Comparison of ENCODE assay signal across 7 cellular contexts in genomic region chr12:96219700-96220206, GRCh38. TPM values are rescaled to one million over a fixed set of nuclear protein-coding genes. Genes with fewer than 3 reads are reported as not detected.
DNase-seq lines count a peak whose midpoint lies in the region; ATAC-seq and TF ChIP-seq lines count a peak whose summit lies in the region.

No MANE protein-coding gene starts in this region.

- no peak for TF ChIP-seq CTCF in coronary artery (IDR thresholded peaks at IDR 0.05)
- TF ChIP-seq CTCF in omental fat pad (IDR thresholded peaks at IDR 0.05): no peak

- no peaks in the 10 kb centered on the region for H3K27me3 Mint-ChIP-seq in activated CD4-positive, alpha-beta T cell treated with anti-CD3 and anti-CD28 coated beads, Interleukin-2, amount 10 ng/mL, durations not matched to agents 24 days and 14 days

- peak; percentile 99 for DNase-seq in ELR (ENCODE audit: low read depth)
- peak; percentile 58 for DNase-seq in NCI-H2171 (lab: John Stamatoyannopoulos, UW)
- DNase-seq in coronary artery (ENCODE audit: low spot score): peak; percentile 62
- no peak for DNase-seq in omental fat pad (ENCODE audit: low spot score)
- DNase-seq in anterior cingulate cortex (lab: John Stamatoyannopoulos, UW): no peak
- DNase-seq in activated CD4-positive, alpha-beta T cell treated with anti-CD3 and anti-CD28 coated beads, Interleukin-2, amount 10 ng/mL, durations not matched to agents 24 days and 14 days: no peak

- intact Hi-C loops in activated CD4-positive, alpha-beta T cell treated with anti-CD3 and anti-CD28 coated beads, Interleukin-2, amount 10 ng/mL, durations not matched to agents 24 days and 14 days (cut with micrococcal nuclease): loop anchor here (10.0 kb wide), 1 partner anchor 275 kb away; the partner anchor contains the start of genes AMDHD1 and CCDC38

- peaks cover 27% of the 10 kb centered on the region for H3K4me1 Mint-ChIP-seq in activated CD4-positive, alpha-beta T cell treated with anti-CD3 and anti-CD28 coated beads, Interleukin-2, amount 10 ng/mL, durations not matched to agents 24 days and 14 days

- H3K27ac ChIP-seq in coronary artery: peak overlapping the region in 1 of 2 donors; percentile 21

- peaks cover 3% of the 10 kb centered on the region for H3K9me3 Mint-ChIP-seq in activated CD4-positive, alpha-beta T cell treated with anti-CD3 and anti-CD28 coated beads, Interleukin-2, amount 10 ng/mL, durations not matched to agents 24 days and 14 days

- no peak overlapping the region for H3K4me3 ChIP-seq in coronary artery

- H3K27ac Mint-ChIP-seq in activated CD4-positive, alpha-beta T cell treated with anti-CD3 and anti-CD28 coated beads, Interleukin-2, amount 10 ng/mL, durations not matched to agents 24 days and 14 days: no peak overlapping the region

- ATAC-seq in omental fat pad (ENCODE audit: low FRiP score) (peak; percentile 67), GM19035 (IDR thresholded peaks at IDR 0.05; ENCODE audit: unreplicated experiment) (no peak)

- H3K4me3 Mint-ChIP-seq in activated CD4-positive, alpha-beta T cell treated with anti-CD3 and anti-CD28 coated beads, Interleukin-2, amount 10 ng/mL, durations not matched to agents 24 days and 14 days: no peak overlapping the region

- H3K36me3 Mint-ChIP-seq in activated CD4-positive, alpha-beta T cell treated with anti-CD3 and anti-CD28 coated beads, Interleukin-2, amount 10 ng/mL, durations not matched to agents 24 days and 14 days (ENCODE audit: low read depth): peaks cover 48% of the 10 kb centered on the region

RNA-seq across cellular contexts. Expression of gene ELK3, which starts 25.6 kb away (rescaled TPM):
- total RNA-seq in omental fat pad: 10 to 100 TPM; 22.4 to 69.7 (median 37.9) TPM
- total RNA-seq in activated CD4-positive, alpha-beta T cell treated with anti-CD3 and anti-CD28 coated beads, Interleukin-2, amount 10 ng/mL, durations not matched to agents 24 days and 14 days: 29.6 and 33.5 TPM in 2 replicates

Comparison
In these comparisons a context has a peak if more than half of its experiments do, and no peak if none do; other contexts are left out.
1. DNase-seq: peak in ELR (single experiment), NCI-H2171 (single experiment) and coronary artery (single experiment); none in omental fat pad (single experiment), anterior cingulate cortex (0 of 58) and activated CD4-positive, alpha-beta T cell treated with anti-CD3 and anti-CD28 coated beads, Interleukin-2, amount 10 ng/mL, durations not matched to agents 24 days and 14 days (single experiment).